Comparison of ENCODE assay signal across 35 cellular contexts in genomic region chr13:28560612-28561011, GRCh38.
"Had no signal": no experiment of that assay in that cellular context is flagged by ENCODE, and none has a peak within 500 bp of the region (broad histone marks: within the 10 kb centered on the region; RNA-seq: fewer than 3 reads in every experiment).

No MANE protein-coding gene starts in this region.

- H3K4me3 ChIP-seq: adrenal gland, body of pancreas, breast epithelium had no signal

- H3K9me3 ChIP-seq: adrenal gland, body of pancreas, breast epithelium had no signal

- H3K4me1 ChIP-seq: adrenal gland, breast epithelium had no signal

- H3K27ac ChIP-seq: adrenal gland, body of pancreas, brain microvascular endothelial cell, breast epithelium, VCaP had no signal

- H3K4me3 Mint-ChIP-seq: activated B cell treated with CpG ODN at 0.5 μM for 24 hours; activated CD4-positive, alpha-beta memory T cell treated with anti-CD3 and anti-CD28 coated beads for 36 hours; activated CD4-positive, alpha-beta T cell treated with anti-CD3 and anti-CD28 coated beads, Interleukin-2, amount 10 ng/mL, durations not matched to agents 24 days and 14 days; activated CD8-positive, alpha-beta T cell treated with anti-CD3 and anti-CD28 coated beads for 36 hours; activated naive CD4-positive, alpha-beta T cell treated with anti-CD3 and anti-CD28 coated beads for 36 hours; activated naive CD8-positive, alpha-beta T cell treated with anti-CD3 and anti-CD28 coated beads for 36 hours; activated T-cell treated with anti-CD3 and anti-CD28 coated beads, Interleukin-2, amount 50 U/mL, for 4 hours; activated T-cell treated with anti-CD3 and anti-CD28 coated beads, Interleukin-2, amount 50 U/mL, for 72 hours; activated T-helper 1 cell treated with anti-CD3 and anti-CD28 coated beads, Interleukin-12 subunit alpha, Interleukin-12 subunit beta, Interleukin-2, Interleukin-4 antibody, amounts not matched to agents 30 ng/mL and 10 ng/mL and 1 ng/mL, durations not matched to agents 14 hours and 24 hours and 36 hours; activated T-helper 17 cell treated with anti-CD3 and anti-CD28 coated beads, Interleukin-2, amount 50 U/mL, for 72 hours; T-helper 1 cell treated with Interleukin-12 subunit alpha and Interleukin-12 subunit beta and Interleukin-4 antibody, amounts not matched to agents 30 μg/mL and 1 μg/mL, for 36 hours; T-helper 2 cell treated with Interferon-gamma antibody and Interleukin-4, amounts not matched to agents 5 μg/mL and 100 μg/mL, for 36 hours had no signal

- H3K27ac Mint-ChIP-seq: activated B cell treated with CpG ODN at 0.5 μM for 24 hours; activated CD4-positive, alpha-beta memory T cell treated with anti-CD3 and anti-CD28 coated beads for 36 hours; activated CD4-positive, alpha-beta T cell treated with anti-CD3 and anti-CD28 coated beads, Interleukin-2, amount 10 ng/mL, durations not matched to agents 24 days and 14 days; activated CD8-positive, alpha-beta T cell treated with anti-CD3 and anti-CD28 coated beads for 36 hours; activated naive CD4-positive, alpha-beta T cell treated with anti-CD3 and anti-CD28 coated beads for 36 hours; activated naive CD4-positive, alpha-beta T cell treated with anti-CD3 and anti-CD28 coated beads, Interleukin-2, amount 50 U/mL, for 72 hours; activated naive CD8-positive, alpha-beta T cell treated with anti-CD3 and anti-CD28 coated beads for 36 hours; activated T-cell treated with anti-CD3 and anti-CD28 coated beads, Interleukin-2, amount 50 U/mL, for 72 hours; activated T-helper 1 cell treated with anti-CD3 and anti-CD28 coated beads, Interleukin-12 subunit alpha, Interleukin-12 subunit beta, Interleukin-2, Interleukin-4 antibody, amounts not matched to agents 30 ng/mL and 10 ng/mL and 1 ng/mL, durations not matched to agents 14 hours and 24 hours and 36 hours; activated T-helper 17 cell treated with anti-CD3 and anti-CD28 coated beads, Interleukin-2, amount 50 U/mL, for 72 hours; T-helper 1 cell treated with Interleukin-12 subunit alpha and Interleukin-12 subunit beta and Interleukin-4 antibody, amounts not matched to agents 30 μg/mL and 1 μg/mL, for 36 hours; T-helper 2 cell treated with Interferon-gamma antibody and Interleukin-4, amounts not matched to agents 5 μg/mL and 100 μg/mL, for 36 hours had no signal

- H3K36me3 Mint-ChIP-seq: activated CD4-positive, alpha-beta memory T cell treated with anti-CD3 and anti-CD28 coated beads for 36 hours; activated naive CD4-positive, alpha-beta T cell treated with anti-CD3 and anti-CD28 coated beads, Interleukin-2, amount 50 U/mL, for 72 hours; activated naive CD8-positive, alpha-beta T cell treated with anti-CD3 and anti-CD28 coated beads for 36 hours had no signal

- H3K36me3 ChIP-seq: adrenal gland, brain microvascular endothelial cell, breast epithelium had no signal

- H3K9me3 Mint-ChIP-seq: activated B cell treated with CpG ODN at 0.5 μM for 24 hours; activated CD4-positive, alpha-beta memory T cell treated with anti-CD3 and anti-CD28 coated beads for 36 hours; activated CD4-positive, alpha-beta T cell treated with anti-CD3 and anti-CD28 coated beads, Interleukin-2, amount 10 ng/mL, durations not matched to agents 24 days and 14 days; activated CD8-positive, alpha-beta T cell treated with anti-CD3 and anti-CD28 coated beads for 36 hours; activated naive CD4-positive, alpha-beta T cell treated with anti-CD3 and anti-CD28 coated beads for 36 hours; activated naive CD4-positive, alpha-beta T cell treated with anti-CD3 and anti-CD28 coated beads, Interleukin-2, amount 50 U/mL, for 72 hours; activated naive CD8-positive, alpha-beta T cell treated with anti-CD3 and anti-CD28 coated beads for 36 hours; activated T-cell treated with anti-CD3 and anti-CD28 coated beads, Interleukin-2, amount 50 U/mL, for 4 hours; activated T-cell treated with anti-CD3 and anti-CD28 coated beads, Interleukin-2, amount 50 U/mL, for 72 hours; activated T-helper 1 cell treated with anti-CD3 and anti-CD28 coated beads, Interleukin-12 subunit alpha, Interleukin-12 subunit beta, Interleukin-2, Interleukin-4 antibody, amounts not matched to agents 30 ng/mL and 10 ng/mL and 1 ng/mL, durations not matched to agents 14 hours and 24 hours and 36 hours; activated T-helper 17 cell treated with anti-CD3 and anti-CD28 coated beads, Interleukin-2, amount 50 U/mL, for 72 hours; T-helper 1 cell treated with Interleukin-12 subunit alpha and Interleukin-12 subunit beta and Interleukin-4 antibody, amounts not matched to agents 30 μg/mL and 1 μg/mL, for 36 hours; T-helper 2 cell treated with Interferon-gamma antibody and Interleukin-4, amounts not matched to agents 5 μg/mL and 100 μg/mL, for 36 hours had no signal

- FAIRE-seq: TTC549 had no signal

- H3K4me1 Mint-ChIP-seq: activated B cell treated with CpG ODN at 0.5 μM for 24 hours; activated CD4-positive, alpha-beta T cell treated with anti-CD3 and anti-CD28 coated beads, Interleukin-2, amount 10 ng/mL, durations not matched to agents 24 days and 14 days; activated naive CD8-positive, alpha-beta T cell treated with anti-CD3 and anti-CD28 coated beads for 36 hours; activated T-helper 17 cell treated with anti-CD3 and anti-CD28 coated beads, Interleukin-2, amount 50 U/mL, for 72 hours had no signal

- DNase-seq: activated B cell treated with CpG ODN at 0.5 μM for 24 hours; activated CD4-positive, alpha-beta memory T cell treated with anti-CD3 and anti-CD28 coated beads for 36 hours; activated CD4-positive, alpha-beta T cell treated with anti-CD3 and anti-CD28 coated beads for 4 hours; activated CD4-positive, alpha-beta T cell treated with anti-CD3 and anti-CD28 coated beads, Interleukin-2, amount 10 ng/mL, durations not matched to agents 24 days and 14 days; activated CD4-positive, alpha-beta T cell treated with anti-CD3 and anti-CD28 coated beads, Interleukin-2, amount 50 U/mL, for 1 hour; activated CD4-positive, alpha-beta T cell treated with anti-CD3 and anti-CD28 coated beads, Interleukin-2, amount 50 U/mL, for 4 hours; activated CD4-positive, CD25-positive, alpha-beta regulatory T cell treated with anti-CD3 and anti-CD28 coated beads, Interleukin-2, amount 50 U/mL, for 72 hours; activated CD8-positive, alpha-beta memory T cell treated with anti-CD3 and anti-CD28 coated beads, Interleukin-2, amount 50 U/mL, for 4 hours; activated CD8-positive, alpha-beta T cell treated with anti-CD3 and anti-CD28 coated beads for 36 hours; activated effector memory CD4-positive, alpha-beta T cell treated with anti-CD3 and anti-CD28 coated beads, Interleukin-2, amount 50 U/mL, for 16 hours; activated gamma-delta T cell treated with Interleukin-2 at 50 U/mL for 16 hours; activated naive CD4-positive, alpha-beta T cell; activated naive CD4-positive, alpha-beta T cell treated with anti-CD3 and anti-CD28 coated beads for 36 hours; activated naive CD4-positive, alpha-beta T cell treated with anti-CD3 and anti-CD28 coated beads, Interleukin-2, amount 50 U/mL, for 16 hours; activated naive CD8-positive, alpha-beta T cell treated with anti-CD3 and anti-CD28 coated beads for 36 hours; activated T-cell treated with anti-CD3 and anti-CD28 coated beads for 4 hours; activated T-cell treated with anti-CD3 and anti-CD28 coated beads, Interleukin-2, amount 50 U/mL, for 1 hour; activated T-cell treated with anti-CD3 and anti-CD28 coated beads, Interleukin-2, amount 50 U/mL, for 4 hours; activated T-cell treated with anti-CD3 and anti-CD28 coated beads, Interleukin-2, amount 50 U/mL, for 72 hours; adrenal gland; amniotic stem cell; aorta; body of pancreas; brain microvascular endothelial cell; central memory CD4-positive, alpha-beta T cell; T-helper 2 cell; T-helper 9 cell had no signal
